In the genomic region with DNA sequence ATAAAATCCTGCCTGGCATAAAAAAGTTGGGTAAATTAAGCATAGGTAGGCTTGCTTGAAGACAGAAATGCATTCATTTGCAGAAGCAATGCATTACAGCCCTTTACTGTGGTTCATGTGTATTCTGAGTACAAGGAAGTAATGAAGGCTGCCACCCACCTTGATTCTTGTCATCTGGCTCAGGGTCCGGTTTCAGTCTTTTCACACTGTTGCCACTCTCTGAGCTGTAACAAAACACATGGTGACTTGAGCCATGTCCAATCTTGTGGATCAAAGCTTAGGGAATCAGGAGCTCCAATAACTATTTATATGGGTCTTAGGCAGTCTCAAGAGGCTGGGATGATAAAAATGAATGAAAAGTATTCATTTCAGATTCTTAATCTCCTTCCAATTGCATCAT, we compare ENCODE assay signal across 29 cellular contexts.
"Had no signal": no experiment of that assay in that cellular context is flagged by ENCODE, and none has a peak within 500 bp of the region (broad histone marks: within the 10 kb centered on the region; RNA-seq: fewer than 3 reads in every experiment).

No MANE protein-coding gene starts in this region.

- H3K27me3 Mint-ChIP-seq: progenitor cell of endocrine pancreas; stimulated activated naive B cell treated with anti-CD40 and anti-IgM and Interleukin-4, amounts not matched to agents 10 μg/mL and 1 μg/mL and 100 μg/mL, for 72 hours; stimulated activated naive CD8-positive, alpha-beta T cell treated with anti-CD3 and anti-CD28 coated beads, Interleukin-15, Interleukin-2, amounts not matched to agents 100 ng/mL and 50 ng/mL, for 24 hours; type B pancreatic cell had no signal

- DNase-seq: natural killer cell; occipital lobe; ovary; posterior cingulate gyrus; psoas muscle; right cardiac atrium; right lobe of liver; sigmoid colon; small intestine; stimulated activated CD4-positive, alpha-beta T cell treated with anti-CD3 and anti-CD28 coated beads, Interleukin-15, amount 100 ng/mL, for 24 hours; stimulated activated CD4-positive, alpha-beta T cell treated with anti-CD3 and anti-CD28 coated beads, Interleukin-2, amount 100 ng/mL, for 24 hours; stimulated activated CD4-positive, alpha-beta T cell treated with anti-CD3 and anti-CD28 coated beads, Interleukin-2, amount 100 ng/mL, for 48 hours; stimulated activated CD4-positive, alpha-beta T cell treated with anti-CD3 and anti-CD28 coated beads, Interleukin-4, amount 100 ng/mL, for 24 hours; stimulated activated naive B cell treated with anti-CD40 and anti-IgM and Interleukin-4, amounts not matched to agents 10 μg/mL and 1 μg/mL and 100 μg/mL, for 72 hours; stimulated activated naive CD4-positive, alpha-beta T cell treated with Interleukin-2 at 50 U/mL for 16 hours; stomach; testis; tibial artery; transverse colon; upper lobe of right lung; uterus had no signal

- H3K4me1 ChIP-seq: parathyroid adenoma, psoas muscle, testis, tibial artery, uterus had no signal

- FAIRE-seq: small intestine had no signal

- ATAC-seq: natural killer cell; psoas muscle; right cardiac atrium; right lobe of liver; stimulated activated effector memory CD8-positive, alpha-beta T cell treated with anti-CD3 and anti-CD28 coated beads, Interleukin-12 subunit alpha, Interleukin-12 subunit beta, amount 100 ng/mL, for 72 hours; stimulated activated naive B cell treated with anti-CD40 and anti-IgM and Interleukin-4, amounts not matched to agents 10 μg/mL and 1 μg/mL and 100 μg/mL, for 72 hours; upper lobe of right lung had no signal

- H3K27me3 ChIP-seq: neural progenitor cell, ovary, right lobe of liver, sigmoid colon, stomach, suprapubic skin, testis, tibial artery, transverse colon, upper lobe of right lung, uterus had no signal

- H3K4me3 ChIP-seq: neural progenitor cell, ovary, psoas muscle, right lobe of liver, sigmoid colon, stomach, suprapubic skin, testis, tibial artery, transverse colon, upper lobe of right lung, uterus had no signal

- H3K27ac Mint-ChIP-seq: natural killer cell; nephron; neural progenitor cell; progenitor cell of endocrine pancreas; stimulated activated effector memory CD8-positive, alpha-beta T cell treated with anti-CD3 and anti-CD28 coated beads, Interleukin-12 subunit alpha, Interleukin-12 subunit beta, amount 100 ng/mL, for 72 hours; stimulated activated naive B cell treated with anti-CD40 and anti-IgM and Interleukin-4, amounts not matched to agents 10 μg/mL and 1 μg/mL and 100 μg/mL, for 72 hours; stimulated activated naive CD8-positive, alpha-beta T cell treated with anti-CD3 and anti-CD28 coated beads, Interleukin-15, Interleukin-2, amounts not matched to agents 100 ng/mL and 50 ng/mL, for 24 hours; type B pancreatic cell had no signal

- H3K4me3 Mint-ChIP-seq: natural killer cell; nephron; neural progenitor cell; stimulated activated effector memory CD8-positive, alpha-beta T cell treated with anti-CD3 and anti-CD28 coated beads, Interleukin-12 subunit alpha, Interleukin-12 subunit beta, amount 100 ng/mL, for 72 hours; stimulated activated naive B cell treated with anti-CD40 and anti-IgM and Interleukin-4, amounts not matched to agents 10 μg/mL and 1 μg/mL and 100 μg/mL, for 72 hours; stimulated activated naive CD8-positive, alpha-beta T cell treated with anti-CD3 and anti-CD28 coated beads, Interleukin-15, Interleukin-2, amounts not matched to agents 100 ng/mL and 50 ng/mL, for 24 hours; type B pancreatic cell had no signal

- H3K9me3 ChIP-seq: ovary, psoas muscle, right lobe of liver, sigmoid colon, stomach, suprapubic skin, testis, tibial artery, transverse colon, upper lobe of right lung, uterus had no signal

- H3K9me3 Mint-ChIP-seq: natural killer cell; nephron; neural progenitor cell; stimulated activated effector memory CD8-positive, alpha-beta T cell treated with anti-CD3 and anti-CD28 coated beads, Interleukin-12 subunit alpha, Interleukin-12 subunit beta, amount 100 ng/mL, for 72 hours; stimulated activated naive B cell treated with anti-CD40 and anti-IgM and Interleukin-4, amounts not matched to agents 10 μg/mL and 1 μg/mL and 100 μg/mL, for 72 hours; stimulated activated naive CD8-positive, alpha-beta T cell treated with anti-CD3 and anti-CD28 coated beads, Interleukin-15, Interleukin-2, amounts not matched to agents 100 ng/mL and 50 ng/mL, for 24 hours; type B pancreatic cell had no signal

- H3K27ac ChIP-seq: neural progenitor cell, ovary, parathyroid adenoma, psoas muscle, right lobe of liver, sigmoid colon, stomach, suprapubic skin, testis, tibial artery, transverse colon, upper lobe of right lung, uterus had no signal

- H3K36me3 ChIP-seq: ovary, uterus had no signal

- H3K4me1 Mint-ChIP-seq: stimulated activated effector memory CD8-positive, alpha-beta T cell treated with anti-CD3 and anti-CD28 coated beads, Interleukin-12 subunit alpha, Interleukin-12 subunit beta, amount 100 ng/mL, for 72 hours had no signal
